ENCODE assay signal across 29 cellular contexts in genomic region chr2:203548887-203549286, GRCh38.
"Had no signal": no experiment of that assay in that cellular context is flagged by ENCODE, and none has a peak within 500 bp of the region (broad histone marks: within the 10 kb centered on the region; RNA-seq: fewer than 3 reads in every experiment).

No MANE protein-coding gene starts in this region.

- H3K4me3 ChIP-seq: adrenal gland, body of pancreas, esophagus muscularis mucosa, gastroesophageal sphincter had no signal

- H3K36me3 ChIP-seq: adrenal gland, esophagus muscularis mucosa, gastroesophageal sphincter had no signal

- ATAC-seq: activated CD4-positive, alpha-beta T cell treated with anti-CD3 and anti-CD28 coated beads for 36 hours; activated CD8-positive, alpha-beta memory T cell treated with anti-CD3 and anti-CD28 coated beads, Interleukin-2, amount 10 ng/mL, durations not matched to agents 7 days and 5 days; activated CD8-positive, alpha-beta T cell treated with anti-CD3 and anti-CD28 coated beads, Interleukin-2, amount 10 ng/mL, durations not matched to agents 7 days and 5 days; activated naive CD8-positive, alpha-beta T cell treated with anti-CD3 and anti-CD28 coated beads, Interleukin-2, amount 50 U/mL, for 24 hours; body of pancreas; effector memory CD8-positive, alpha-beta T cell; gastroesophageal sphincter had no signal

- H3K9me3 ChIP-seq: adrenal gland, body of pancreas, esophagus muscularis mucosa, gastroesophageal sphincter had no signal

- H3K27ac ChIP-seq: adrenal gland, body of pancreas, esophagus muscularis mucosa, gastroesophageal sphincter had no signal

- H3K27me3 ChIP-seq: adrenal gland, body of pancreas, esophagus muscularis mucosa, gastroesophageal sphincter had no signal

- FAIRE-seq: colon had no signal

- H3K4me1 ChIP-seq: adrenal gland, esophagus muscularis mucosa, gastroesophageal sphincter had no signal

- DNase-seq: activated CD4-positive, alpha-beta memory T cell treated with anti-CD3 and anti-CD28 coated beads for 36 hours; activated CD4-positive, alpha-beta T cell treated with anti-CD3 and anti-CD28 coated beads for 36 hours; activated CD4-positive, alpha-beta T cell treated with anti-CD3 and anti-CD28 coated beads, Interleukin-2, amount 10 ng/mL, durations not matched to agents 24 days and 14 days; activated CD4-positive, CD25-positive, alpha-beta regulatory T cell; activated CD4-positive, CD25-positive, alpha-beta regulatory T cell treated with anti-CD3 and anti-CD28 coated beads, Interleukin-2, amount 50 U/mL, for 72 hours; activated CD8-positive, alpha-beta memory T cell treated with anti-CD3 and anti-CD28 coated beads, Interleukin-2, amount 10 ng/mL, durations not matched to agents 7 days and 5 days; activated CD8-positive, alpha-beta memory T cell treated with anti-CD3 and anti-CD28 coated beads, Interleukin-2, amount 50 U/mL, for 4 hours; activated CD8-positive, alpha-beta T cell treated with anti-CD3 and anti-CD28 coated beads, Interleukin-2, amount 10 ng/mL, durations not matched to agents 7 days and 5 days; activated effector memory CD4-positive, alpha-beta T cell treated with anti-CD3 and anti-CD28 coated beads, Interleukin-2, amount 50 U/mL, for 16 hours; activated naive CD4-positive, alpha-beta T cell treated with anti-CD3 and anti-CD28 coated beads for 36 hours; activated naive CD8-positive, alpha-beta T cell treated with anti-CD3 and anti-CD28 coated beads for 36 hours; activated naive CD8-positive, alpha-beta T cell treated with anti-CD3 and anti-CD28 coated beads, Interleukin-2, amount 50 U/mL, for 24 hours; activated T-cell treated with anti-CD3 and anti-CD28 coated beads, Interleukin-2, amount 50 U/mL, for 1 hour; activated T-cell treated with anti-CD3 and anti-CD28 coated beads, Interleukin-2, amount 50 U/mL, for 48 hours; adrenal gland; amygdala; aorta; body of pancreas; caudate nucleus; cortex of kidney; dermis blood vessel endothelial cell; effector CD4-positive, alpha-beta T cell; effector memory CD8-positive, alpha-beta T cell; erythroblast; foreskin melanocyte; T-helper 2 cell had no signal
